ENCODE assay signal across 8 cellular contexts in genomic region chr10:100372415-100373297, GRCh38. TPM values are rescaled to one million over a fixed set of nuclear protein-coding genes. Genes with fewer than 3 reads are reported as not detected.
A peak's percentile ranks its signal among the peaks of the same experiment; 100 is the strongest.
DNase-seq lines count a peak whose midpoint lies in the region; ATAC-seq, FAIRE-seq and TF ChIP-seq lines count a peak whose summit lies in the region.

No MANE protein-coding gene starts in this region.

- H3K9ac ChIP-seq in K562 (ENCODE audit: insufficient read depth in 1 of 2, low read depth in 2 of 2, low read length in 2 of 2) (peak overlapping the region; percentile 82 to 99), mesenchymal stem cell (ENCODE audit: low read length) (peak overlapping the region; percentile 99)

- H2AFZ ChIP-seq in K562 (ENCODE audit: low read depth, low read length) = peak overlapping the region; percentile 54; the same call in 1 of the 2 replicates
- no peak overlapping the region for H2AFZ ChIP-seq in mesenchymal stem cell (ENCODE audit: low read depth, low read length)

- WGBS in K562 (ENCODE audit: insufficient coverage, low coverage, missing lambda C conversion rate) = 6% methylated on average over 14 of the region's 16 CpGs
- WGBS in mesenchymal stem cell = 15% methylated on average over 15 of the region's 16 CpGs
- WGBS in lower leg skin, 2 donors = 21 to 23% methylated on average over 13 to 16 of the region's 16 CpGs

- no peak for TF ChIP-seq EP300 in K562 (IDR thresholded peaks at IDR 0.05; ENCODE audit: low read length)

- H3K27ac ChIP-seq in left ventricle myocardium inferior (replicated peaks) = peak overlapping the region; percentile 95
- peak overlapping the region; percentile 100 for H3K27ac ChIP-seq in K562 (ENCODE audit: extremely low read depth, low read depth, low read length)
- peak overlapping the region; percentile 99 for H3K27ac ChIP-seq in mesenchymal stem cell (ENCODE audit: low read length, poor library complexity, severe bottlenecking)

- peak overlapping the region; percentile 92 for H2AK5ac ChIP-seq in mesenchymal stem cell (ENCODE audit: low read length, severe bottlenecking)

- H3K23ac ChIP-seq in mesenchymal stem cell (ENCODE audit: low read length in 2 of 2) = no peak overlapping the region

- H3K4me1 Mint-ChIP-seq in natural killer cell treated with Interleukin-12 subunit alpha and Interleukin-12 subunit beta and Interleukin-15 and Interleukin-18, amount 100 ng/mL, for 72 hours (ENCODE audit: low read depth in 2 of 2) = peaks cover 23 to 28% of the 10 kb centered on the region in 2 donors

- H3K4me3 ChIP-seq in left ventricle myocardium inferior (peak overlapping the region; percentile 79), K562 (peak overlapping the region; percentile 62), mesenchymal stem cell (ENCODE audit: insufficient read depth in 1 of 2, low read depth in 1 of 2, low read length in 2 of 2) (peak overlapping the region; percentile 39 to 81), lower leg skin (ENCODE audit: low read depth, poor library complexity, severe bottlenecking) (no peak overlapping the region)

- no peaks in the 10 kb centered on the region for H3K36me3 Mint-ChIP-seq in natural killer cell treated with Interleukin-12 subunit alpha and Interleukin-12 subunit beta and Interleukin-15 and Interleukin-18, amount 100 ng/mL, for 72 hours

- no peaks in the 10 kb centered on the region for H3K27me3 ChIP-seq in left ventricle myocardium inferior (ENCODE audit: low read depth)
- no peaks in the 10 kb centered on the region for H3K27me3 ChIP-seq in K562 (ENCODE audit: control insufficient read depth in 2 of 2, insufficient read depth in 2 of 2, low read length in 2 of 2)
- H3K27me3 ChIP-seq in mesenchymal stem cell (ENCODE audit: control insufficient read depth in 1 of 2, insufficient read depth in 1 of 2, low read length in 2 of 2) = no peaks in the 10 kb centered on the region

- no peak for TF ChIP-seq RAD21 in K562 (CRISPR knock-in tag; conservative IDR thresholded peaks at IDR 0.05 in 1 of 2, IDR thresholded peaks at IDR 0.05 in 1 of 2)

- CTCF ChIA-PET in K562 (lab: Yijun Ruan, JAX; ENCODE audit: low intra/inter-chr PET ratio) = no interaction called here

- H2BK5ac ChIP-seq in mesenchymal stem cell (ENCODE audit: low read depth, low read length, poor library complexity, severe bottlenecking) = peak overlapping the region; percentile 99

- peak overlapping the region; percentile 99 for H2BK120ac ChIP-seq in mesenchymal stem cell (ENCODE audit: low read depth, low read length)

- DNase-seq in left ventricle myocardium inferior = no peak
- no peak for DNase-seq in Right ventricle myocardium inferior (ENCODE audit: missing footprints)
- no peak for DNase-seq in K562 (ENCODE audit: extremely low read depth in 1 of 4, low spot score in 3 of 4)
- no peak for DNase-seq in mesenchymal stem cell
- no peak for DNase-seq in natural killer cell treated with Interleukin-12 subunit alpha and Interleukin-12 subunit beta and Interleukin-15 and Interleukin-18, amount 100 ng/mL, for 72 hours (ENCODE audit: low spot score)
- DNase-seq in NCI-H187 (lab: John Stamatoyannopoulos, UW) = no peak
- DNase-seq in lower leg skin (ENCODE audit: low spot score in 2 of 2) = no peak

- H3K9me3 ChIP-seq in left ventricle myocardium inferior (replicated peaks) = no peaks in the 10 kb centered on the region
- H3K9me3 ChIP-seq in K562 (replicated peaks; ENCODE audit: control insufficient read depth, insufficient read depth, low read depth, low read length) = no peaks in the 10 kb centered on the region
- H3K9me3 ChIP-seq in mesenchymal stem cell (ENCODE audit: control insufficient read depth, low read length) = no peaks in the 10 kb centered on the region

- peak overlapping the region; percentile 99 for H4K91ac ChIP-seq in mesenchymal stem cell (ENCODE audit: low read length)

- no peak for TF ChIP-seq CTCF in left ventricle myocardium inferior (IDR thresholded peaks at IDR 0.05; ENCODE audit: borderline replicate concordance)
- TF ChIP-seq CTCF in K562 (IDR thresholded peaks at IDR 0.05 in 2 of 3, conservative IDR thresholded peaks at IDR 0.05 in 1 of 3; ENCODE audit: insufficient read depth in 2 of 3, low read depth in 1 of 3, low read length in 3 of 3) = no peak
- TF ChIP-seq CTCF in lower leg skin (IDR thresholded peaks at IDR 0.05) = no peak

- H3K4ac ChIP-seq in mesenchymal stem cell (ENCODE audit: low read depth in 1 of 2, low read length in 2 of 2) = peak overlapping the region; percentile 97 to 100

- TF ChIP-seq POLR2A in K562 (conservative IDR thresholded peaks at IDR 0.05) (no peak), lower leg skin (IDR thresholded peaks at IDR 0.05) (no peak)

- ATAC-seq in Right ventricle myocardium inferior = no peak
- ATAC-seq in K562 = peak; percentile 1; the same call in 2 of the 3 replicates
- no peak for ATAC-seq in HG03571 (IDR thresholded peaks at IDR 0.05; ENCODE audit: unreplicated experiment)
- ATAC-seq in natural killer cell treated with Interleukin-12 subunit alpha and Interleukin-12 subunit beta and Interleukin-15 and Interleukin-18, amount 100 ng/mL, for 72 hours = no peak

- no peaks in the 10 kb centered on the region for H3K9me3 Mint-ChIP-seq in natural killer cell treated with Interleukin-12 subunit alpha and Interleukin-12 subunit beta and Interleukin-15 and Interleukin-18, amount 100 ng/mL, for 72 hours

- H3K4me1 ChIP-seq in left ventricle myocardium inferior (peaks cover 47% of the 10 kb centered on the region), K562 (replicated peaks in 1 of 2; ENCODE audit: control insufficient read depth in 2 of 2, insufficient read depth in 2 of 2, low read length in 2 of 2) (peaks cover 25% of the 10 kb centered on the region in 2 experiments), mesenchymal stem cell (ENCODE audit: control insufficient read depth, insufficient read depth, low read depth, low read length) (peaks cover 17% of the 10 kb centered on the region)

- peak overlapping the region; percentile 90 for H3K4me2 ChIP-seq in K562 (ENCODE audit: insufficient read depth, low read length)
- peak overlapping the region; percentile 77 for H3K4me2 ChIP-seq in mesenchymal stem cell (ENCODE audit: low read length, poor library complexity, severe bottlenecking)

- no peak overlapping the region for H3K27ac Mint-ChIP-seq in natural killer cell treated with Interleukin-12 subunit alpha and Interleukin-12 subunit beta and Interleukin-15 and Interleukin-18, amount 100 ng/mL, for 72 hours

- H4K20me1 ChIP-seq in K562 (replicated peaks; ENCODE audit: control insufficient read depth, insufficient read depth, low read length) = no peaks in the 10 kb centered on the region

- POLR2A ChIA-PET in K562 (lab: Yijun Ruan, JAX) = interaction anchor here (0.7 to 3.4 kb wide), 13 partner anchors 11 to 942 kb away, joined by 3 to 50 read pairs (median 4); partner anchors contain the start of genes BLOC1S2, GOT1, HIF1AN and SCD

- H4K8ac ChIP-seq in mesenchymal stem cell (ENCODE audit: low read length) = peak overlapping the region; percentile 99

- peak overlapping the region; percentile 96 to 99 for H3K18ac ChIP-seq in mesenchymal stem cell (ENCODE audit: low read depth in 1 of 2, low read length in 2 of 2)

- peak; percentile 19 for FAIRE-seq in K562 (lab: Jason Lieb, UNC)

- in situ Hi-C loops in K562 (cut with MboI) = no loop called here

- peak overlapping the region; percentile 80 for H2BK15ac ChIP-seq in mesenchymal stem cell (ENCODE audit: low read depth, poor library complexity, severe bottlenecking)

- no peaks in the 10 kb centered on the region for H3K27me3 Mint-ChIP-seq in natural killer cell treated with Interleukin-12 subunit alpha and Interleukin-12 subunit beta and Interleukin-15 and Interleukin-18, amount 100 ng/mL, for 72 hours

- intact Hi-C loops in left ventricle myocardium inferior (cut with micrococcal nuclease) (no loop called here), Right ventricle myocardium inferior (cut with DNase I) (loop anchor here (5.0 kb wide), 1 partner anchor 85 kb away; the partner anchor contains the start of gene BLOC1S2), K562 (cut with micrococcal nuclease) (loop anchor here (1.0 to 2.0 kb wide), 2 partner anchors 14 to 25 kb away; partner anchors contain the start of gene SCD), lower leg skin (cut with DNase I; ENCODE audit: low total_unique reads) (no loop called here)

- TSS peak; percentile 94 for BruUV-seq in K562 (replicated peaks; lab: Mats Ljungman, UMichigan)

- H2BK12ac ChIP-seq in mesenchymal stem cell (ENCODE audit: low read length in 2 of 2) = peak overlapping the region; percentile 91 to 100

- peaks cover 1% of the 10 kb centered on the region for H3K79me1 ChIP-seq in mesenchymal stem cell (replicated peaks; ENCODE audit: low read length, poor library complexity, severe bottlenecking)

- H3K4me3 Mint-ChIP-seq in natural killer cell treated with Interleukin-12 subunit alpha and Interleukin-12 subunit beta and Interleukin-15 and Interleukin-18, amount 100 ng/mL, for 72 hours = no peak overlapping the region

- no peaks in the 10 kb centered on the region for H3K9me1 ChIP-seq in K562 (ENCODE audit: control insufficient read depth, insufficient read depth, low read length)

- H3K79me2 ChIP-seq in K562 (ENCODE audit: control insufficient read depth, insufficient read depth, low read length) = peaks cover 34% of the 10 kb centered on the region

- H3K36me3 ChIP-seq in left ventricle myocardium inferior (no peaks in the 10 kb centered on the region), K562 (ENCODE audit: control insufficient read depth, insufficient read depth, low read length) (no peaks in the 10 kb centered on the region), mesenchymal stem cell (ENCODE audit: control insufficient read depth in 1 of 2, insufficient read depth in 2 of 2, low read depth in 1 of 2, low read length in 2 of 2) (no peaks in the 10 kb centered on the region)

- H3K14ac ChIP-seq in mesenchymal stem cell (ENCODE audit: low read length in 2 of 2) = peak overlapping the region in 1 of 2 experiments; percentile 89

RNA-seq across cellular contexts. Expression of gene SCD, which starts 25.6 kb away (rescaled TPM):
- total RNA-seq in left ventricle myocardium inferior = 4.8 TPM
- total RNA-seq in Right ventricle myocardium inferior = 53.6 TPM
- 359 and 388 TPM in 2 replicates for total RNA-seq in K562 (2011; cell fraction: chromatin; rRNA removed; ENCODE audit: low replicate concordance)
- 494 and 521 TPM in 2 replicates for total RNA-seq in K562 (2011; cell fraction: nucleolus; rRNA removed)
- 684 and 892 TPM in 2 replicates for total RNA-seq in K562 (2011; cell fraction: nucleoplasm; rRNA removed)
- 114 and 153 TPM in 2 replicates for total RNA-seq in K562 (2014; rRNA removed)
- 156 and 167 TPM in 2 replicates for total RNA-seq in K562 (2014; rRNA removed; fragmentation: Illumina TruSeq; extraction: Trizol)
- 159 and 165 TPM in 2 replicates for total RNA-seq in K562 (2015; rRNA removed; fragmentation: Illumina TruSeq; extraction: Trizol)
- total RNA-seq in K562 (2021) = 278 and 287 TPM in 2 replicates
- polyA plus RNA-seq in K562 (2011; rRNA removed) = 486 and 648 TPM in 2 replicates
- 380 and 627 TPM in 2 replicates for polyA plus RNA-seq in K562 (2011; cell fraction: cytosol; rRNA removed)
- polyA plus RNA-seq in K562 (2011; cell fraction: nucleus; rRNA removed) = 141 and 221 TPM in 2 replicates
- polyA plus RNA-seq in K562 (2012) = 255 and 256 TPM in 2 replicates
- polyA plus RNA-seq in K562 (2014; fragmentation: Illumina TruSeq; extraction: Trizol) = 279 and 309 TPM in 2 replicates
- polyA plus RNA-seq in K562 (2014; fragmentation: Nextera tagmentation; extraction: Ambion mirVana) = 100 to 1,000 TPM; 188 to 258 TPM
- polyA plus RNA-seq in K562 (2014; rRNA removed) = 166 and 184 TPM in 2 replicates
- polyA minus RNA-seq in K562 (2011; rRNA and poly(A)+ RNA removed) = 582 and 700 TPM in 2 replicates
- polyA minus RNA-seq in K562 (2011; cell fraction: cytosol; rRNA and poly(A)+ RNA removed) = 320 and 376 TPM in 2 replicates
- polyA minus RNA-seq in K562 (2011; cell fraction: nucleus; rRNA and poly(A)+ RNA removed) = 39.0 and 97.6 TPM in 2 replicates
- polyA plus RNA-seq in mesenchymal stem cell (2013, experiment 1 of 2) = 787 TPM
- polyA plus RNA-seq in mesenchymal stem cell (2013, experiment 2 of 2) = 779 TPM
- 10 to 100 TPM; 51.4 to 80.1 TPM for total RNA-seq in natural killer cell treated with Interleukin-12 subunit alpha and Interleukin-12 subunit beta and Interleukin-15 and Interleukin-18, amount 100 ng/mL, for 72 hours
- 10 to 100 TPM; 23.8 to 56.7 (median 32.3) TPM for total RNA-seq in lower leg skin

RNA-seq across cellular contexts. Expression of gene PKD2L1, which starts 42.6 kb away (rescaled TPM):
- total RNA-seq in left ventricle myocardium inferior (not detected), Right ventricle myocardium inferior (not detected), K562 (2014; rRNA removed) (not detected in 2 replicates), K562 (2014; rRNA removed; fragmentation: Illumina TruSeq; extraction: Trizol) (not detected in 2 replicates), K562 (2015; rRNA removed; fragmentation: Illumina TruSeq; extraction: Trizol) (not detected in 2 replicates), K562 (2021) (not detected in 2 replicates), lower leg skin (not detected)
- not detected in 2 replicates for total RNA-seq in K562 (2011; cell fraction: chromatin; rRNA removed; ENCODE audit: low replicate concordance)
- not detected in 2 replicates for total RNA-seq in K562 (2011; cell fraction: nucleolus; rRNA removed)
- total RNA-seq in K562 (2011; cell fraction: nucleoplasm; rRNA removed) = not detected in 2 replicates
- polyA plus RNA-seq in K562 (2011; rRNA removed) (not detected in 2 replicates), K562 (2014; fragmentation: Illumina TruSeq; extraction: Trizol) (not detected in 2 replicates), K562 (2014; fragmentation: Nextera tagmentation; extraction: Ambion mirVana) (not detected), K562 (2014; rRNA removed) (not detected in 2 replicates)
- not detected in 2 replicates for polyA plus RNA-seq in K562 (2011; cell fraction: cytosol; rRNA removed)
- polyA plus RNA-seq in K562 (2011; cell fraction: nucleus; rRNA removed) = 0.04 TPM in 1 of 2 replicates, not detected in the other
- 0.30 TPM in 1 of 2 replicates, not detected in the other for polyA plus RNA-seq in K562 (2012)
- polyA minus RNA-seq in K562 (2011; rRNA and poly(A)+ RNA removed) = not detected in 2 replicates
- not detected in 2 replicates for polyA minus RNA-seq in K562 (2011; cell fraction: cytosol; rRNA and poly(A)+ RNA removed)
- polyA minus RNA-seq in K562 (2011; cell fraction: nucleus; rRNA and poly(A)+ RNA removed) = not detected in 2 replicates
- 0.01 TPM for polyA plus RNA-seq in mesenchymal stem cell (2013, experiment 1 of 2)
- polyA plus RNA-seq in mesenchymal stem cell (2013, experiment 2 of 2) = not detected
- not detected for total RNA-seq in natural killer cell treated with Interleukin-12 subunit alpha and Interleukin-12 subunit beta and Interleukin-15 and Interleukin-18, amount 100 ng/mL, for 72 hours

Comparison
In these comparisons a context has a peak if more than half of its experiments do, and no peak if none do; other contexts are left out.
1. intact Hi-C loops: an anchor here in Right ventricle myocardium inferior (5.0 kb wide) and K562 (1.0 to 2.0 kb wide); none called in left ventricle myocardium inferior and lower leg skin.